Comparison of ENCODE assay signal across 8 cellular contexts in the genomic region with DNA sequence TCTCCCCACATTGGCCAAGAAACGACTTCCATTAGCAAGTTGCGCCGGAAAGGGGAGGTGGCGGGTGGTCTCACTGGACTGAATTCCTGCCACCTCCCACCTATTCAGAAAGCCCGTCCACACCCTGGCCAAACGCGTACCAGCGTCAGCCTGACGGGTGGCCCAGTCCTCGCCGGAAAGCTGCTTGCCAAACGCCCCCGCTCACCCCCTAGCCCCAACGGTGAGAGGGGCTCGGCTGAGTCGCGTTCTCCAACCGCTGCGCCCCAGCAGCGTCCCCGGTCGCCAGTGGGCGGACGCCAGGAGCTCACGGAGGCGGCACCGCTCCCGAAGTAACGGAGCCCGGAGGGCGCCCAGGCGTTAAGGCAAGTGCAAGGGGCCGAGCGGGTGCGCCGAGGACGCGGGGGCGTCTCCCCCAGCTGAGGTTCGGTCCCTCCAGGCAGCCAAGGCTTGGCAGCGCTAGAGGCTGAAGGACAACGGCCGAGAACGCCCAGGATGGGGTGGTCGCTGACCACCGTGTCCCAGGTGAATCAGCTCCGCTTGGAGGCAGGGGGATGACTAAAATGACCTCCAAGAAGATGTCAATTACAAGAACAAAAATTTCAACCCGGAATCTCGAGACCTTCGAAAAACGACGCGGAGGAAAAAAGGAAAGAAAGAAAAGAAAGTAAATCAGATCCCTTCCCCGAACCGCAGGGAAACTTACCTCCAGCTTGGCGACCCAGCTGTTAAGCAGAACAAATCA.
DNase-seq lines count a peak whose midpoint lies in the region; ATAC-seq and TF ChIP-seq lines count a peak whose summit lies in the region.

No MANE protein-coding gene starts in this region.

- H3K36me3 ChIP-seq in cardiac muscle cell (no peaks in the 10 kb centered on the region), gastroesophageal sphincter (no peaks in the 10 kb centered on the region), prostate gland (no peaks in the 10 kb centered on the region)

- intact Hi-C loops in Right ventricle myocardium inferior (cut with DNase I) (no loop called here), prostate gland (cut with DNase I) (no loop called here)

- H3K4me1 ChIP-seq in cardiac muscle cell (ENCODE audit: low read depth) (no peaks in the 10 kb centered on the region), gastroesophageal sphincter (peaks cover 0 to 22% (median 4%) of the 10 kb centered on the region in 3 donors), prostate gland (replicated peaks) (peaks cover 8% of the 10 kb centered on the region)

- H3K27me3 ChIP-seq in cardiac muscle cell (peaks cover 19% of the 10 kb centered on the region), gastroesophageal sphincter (peaks cover 88% of the 10 kb centered on the region), prostate gland (replicated peaks; ENCODE audit: insufficient read depth) (peaks cover 4% of the 10 kb centered on the region)

- no peak overlapping the region for H3K27ac ChIP-seq in cardiac muscle cell
- H3K27ac ChIP-seq in gastroesophageal sphincter = peak overlapping the region in 3 of 4 donors; percentile 44 to 66 (median 62)
- H3K27ac ChIP-seq in prostate gland = no peak overlapping the region

- TF ChIP-seq CTCF in cardiac muscle cell (IDR thresholded peaks at IDR 0.05; ENCODE audit: low read depth, low read length) = no peak
- no peak for TF ChIP-seq CTCF in gastroesophageal sphincter (IDR thresholded peaks at IDR 0.05)
- no peak for TF ChIP-seq CTCF in prostate gland (IDR thresholded peaks at IDR 0.05)

- ATAC-seq in Right ventricle myocardium inferior (no peak), gastroesophageal sphincter (no peak), GM19324 (IDR thresholded peaks at IDR 0.05; ENCODE audit: low FRiP score, unreplicated experiment) (no peak)

- TF ChIP-seq EP300 in gastroesophageal sphincter (IDR thresholded peaks at IDR 0.05) = no peak

- TF ChIP-seq POLR2A in gastroesophageal sphincter (IDR thresholded peaks at IDR 0.05) = no peak
- TF ChIP-seq POLR2A in prostate gland (IDR thresholded peaks at IDR 0.05) = no peak

- WGBS in gastroesophageal sphincter (ENCODE audit: low coverage in 1 of 2), 2 donors = 0% methylated on average over 15 of the region's 56 CpGs; no CpG with 5 or more reads in 1 of the 2 donors
- WGBS in prostate gland = 2% methylated on average over 53 of the region's 56 CpGs

- H3K9me3 ChIP-seq in cardiac muscle cell (ENCODE audit: low read depth) (no peaks in the 10 kb centered on the region), gastroesophageal sphincter (no peaks in the 10 kb centered on the region), prostate gland (no peaks in the 10 kb centered on the region)

- H3K4me3 ChIP-seq in cardiac muscle cell (peak overlapping the region; percentile 54), gastroesophageal sphincter (peak overlapping the region; percentile 24 to 55), prostate gland (peak overlapping the region; percentile 33 to 40)

- DNase-seq in cardiac muscle cell (ENCODE audit: low read depth in 1 of 2, low spot score in 1 of 2) (peak; percentile 31 to 34), Right ventricle myocardium inferior (ENCODE audit: missing footprints) (no peak), prostate gland (ENCODE audit: low spot score) (no peak), NCI-H128 (lab: John Stamatoyannopoulos, UW; ENCODE audit: unreplicated experiment) (no peak)
- DNase-seq in activated CD4-positive, alpha-beta T cell treated with anti-CD3 and anti-CD28 coated beads for 48 hours = peak; percentile 10
- no peak for DNase-seq in activated CD4-positive, CD25-positive, alpha-beta regulatory T cell (lab: John Stamatoyannopoulos, UW)

Comparison
In these comparisons a context has a peak if more than half of its experiments do, and no peak if none do; other contexts are left out.
1. DNase-seq: peak in cardiac muscle cell (2 of 2) and activated CD4-positive, alpha-beta T cell treated with anti-CD3 and anti-CD28 coated beads for 48 hours (single experiment); none in Right ventricle myocardium inferior (single experiment), prostate gland (single experiment), NCI-H128 (single experiment) and activated CD4-positive, CD25-positive, alpha-beta regulatory T cell (0 of 4).
2. H3K27ac ChIP-seq: peak in gastroesophageal sphincter (3 of 4); none in cardiac muscle cell (single experiment) and prostate gland (0 of 2).
3. Peak in every context shown above with its lines, with median percentiles within 50 percentile points of each other: H3K4me3 ChIP-seq.